In the genomic region with DNA sequence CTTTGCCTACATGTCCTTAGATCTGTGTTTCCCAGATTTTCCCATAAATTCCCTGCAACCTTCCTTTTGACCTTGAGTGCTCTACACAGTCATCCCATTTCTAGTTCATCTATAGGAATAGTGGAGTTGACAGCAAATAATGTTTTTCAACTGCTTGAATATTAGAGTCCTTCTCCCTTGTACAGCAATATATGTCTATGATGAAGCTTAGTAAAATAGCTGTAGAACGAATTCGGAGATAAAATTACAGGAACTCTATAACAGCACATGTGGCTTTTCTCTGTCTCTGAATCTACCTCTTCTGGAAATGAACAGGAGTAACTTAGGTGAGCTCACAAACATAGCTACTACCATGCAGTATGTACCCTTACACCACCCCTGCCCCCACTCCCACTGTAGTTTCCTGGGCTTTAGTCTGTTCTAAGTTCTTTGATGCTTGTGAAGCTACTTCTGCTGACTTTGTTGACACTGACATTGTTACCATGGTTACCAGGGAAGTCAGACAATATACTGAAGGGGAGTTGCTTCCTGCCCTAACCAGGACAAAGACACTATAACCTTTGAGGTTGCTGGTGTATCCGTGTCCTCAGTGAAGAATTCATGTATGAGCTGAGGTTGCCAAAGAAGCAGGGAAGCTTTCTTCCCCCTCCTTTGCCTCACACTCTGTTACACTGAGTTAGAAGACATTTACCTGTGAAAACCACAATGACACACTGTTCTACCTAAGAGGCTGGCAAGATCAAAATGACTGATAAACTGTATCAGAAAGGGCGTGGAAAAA, we compare ENCODE assay signal across 7 cellular contexts. TPM values are rescaled to one million over a fixed set of nuclear protein-coding genes. Genes with fewer than 3 reads are reported as not detected.
DNase-seq lines count a peak whose midpoint lies in the region; ATAC-seq lines count a peak whose summit lies in the region.

No MANE protein-coding gene starts in this region.

- no peaks in the 10 kb centered on the region for H4K20me1 ChIP-seq in Karpas-422 (ENCODE audit: insufficient read depth, low read depth, low read length)

- H3K9me3 Mint-ChIP-seq in activated CD4-positive, alpha-beta T cell treated with anti-CD3 and anti-CD28 coated beads, Interleukin-2, amount 10 ng/mL, durations not matched to agents 24 days and 14 days: peaks cover 14% of the 10 kb centered on the region

- H2AFZ ChIP-seq in Karpas-422 (ENCODE audit: low read length): no peak overlapping the region

- H3K9ac ChIP-seq in Karpas-422 (ENCODE audit: low read length): no peak overlapping the region

- peak overlapping the region; percentile 8 for H3K4me3 Mint-ChIP-seq in activated CD4-positive, alpha-beta T cell treated with anti-CD3 and anti-CD28 coated beads, Interleukin-2, amount 10 ng/mL, durations not matched to agents 24 days and 14 days

- H3K36me3 Mint-ChIP-seq in activated CD4-positive, alpha-beta T cell treated with anti-CD3 and anti-CD28 coated beads, Interleukin-2, amount 10 ng/mL, durations not matched to agents 24 days and 14 days (ENCODE audit: low read depth): peaks cover 2% of the 10 kb centered on the region

- intact Hi-C loops in activated CD4-positive, alpha-beta T cell treated with anti-CD3 and anti-CD28 coated beads, Interleukin-2, amount 10 ng/mL, durations not matched to agents 24 days and 14 days (cut with micrococcal nuclease): loop anchor here (1.0 to 2.0 kb wide), 2 partner anchors 36 to 40 kb away; partner anchors contain the start of gene SHLD1

- H3K27ac ChIP-seq in Karpas-422 (ENCODE audit: low read length): no peak overlapping the region

- no peaks in the 10 kb centered on the region for H3K36me3 ChIP-seq in Karpas-422 (ENCODE audit: insufficient read depth, low read length)
- H3K36me3 ChIP-seq in MG63: no peaks in the 10 kb centered on the region

- no peak overlapping the region for H3K4me2 ChIP-seq in Karpas-422 (ENCODE audit: low read depth, low read length, poor library complexity, severe bottlenecking)

- H3K4me3 ChIP-seq in Karpas-422 (ENCODE audit: low read length) (no peak overlapping the region), MG63 (no peak overlapping the region)

- H3K27ac Mint-ChIP-seq in activated CD4-positive, alpha-beta T cell treated with anti-CD3 and anti-CD28 coated beads, Interleukin-2, amount 10 ng/mL, durations not matched to agents 24 days and 14 days: peak overlapping the region; percentile 80

- ATAC-seq in esophagus mucosa: peak; percentile 66
- no peak for ATAC-seq in HG02973 (IDR thresholded peaks at IDR 0.05; ENCODE audit: unreplicated experiment)

- H3K4me1 ChIP-seq in Karpas-422 (ENCODE audit: low read length): no peaks in the 10 kb centered on the region

- H3K27me3 Mint-ChIP-seq in activated CD4-positive, alpha-beta T cell treated with anti-CD3 and anti-CD28 coated beads, Interleukin-2, amount 10 ng/mL, durations not matched to agents 24 days and 14 days: peaks cover 2% of the 10 kb centered on the region

- peaks cover 18% of the 10 kb centered on the region for H3K4me1 Mint-ChIP-seq in activated CD4-positive, alpha-beta T cell treated with anti-CD3 and anti-CD28 coated beads, Interleukin-2, amount 10 ng/mL, durations not matched to agents 24 days and 14 days

- H3K27me3 ChIP-seq in Karpas-422 (ENCODE audit: low read length) (no peaks in the 10 kb centered on the region), MG63 (no peaks in the 10 kb centered on the region)

- H3K79me2 ChIP-seq in Karpas-422 (ENCODE audit: low read length): no peaks in the 10 kb centered on the region

- H3K9me3 ChIP-seq in Karpas-422 (ENCODE audit: low read length) (no peaks in the 10 kb centered on the region), MG63 (no peaks in the 10 kb centered on the region)

- H3K9me2 ChIP-seq in Karpas-422 (replicated peaks; ENCODE audit: insufficient read depth, low read length): no peaks in the 10 kb centered on the region

- peak; percentile 17 for DNase-seq in LHCN-M2 (ENCODE audit: low read depth)
- peak; percentile 90 for DNase-seq in activated CD4-positive, alpha-beta T cell treated with anti-CD3 and anti-CD28 coated beads, Interleukin-2, amount 10 ng/mL, durations not matched to agents 24 days and 14 days
- DNase-seq in stimulated activated CD4-positive, alpha-beta T cell treated with anti-CD3 and anti-CD28 coated beads, Interleukin-2, amount 100 ng/mL, for 4 hours (ENCODE audit: low read depth): peak; percentile 48
- DNase-seq in Karpas-422: no peak
- no peak for DNase-seq in MG63

RNA-seq across cellular contexts. Expression of gene SHLD1, which starts 35.8 kb away (rescaled TPM):
- total RNA-seq in LHCN-M2 (2014; rRNA removed): 2.5 and 2.6 TPM in 2 replicates
- 4.9 TPM for polyA plus RNA-seq in LHCN-M2 (2012)
- total RNA-seq in activated CD4-positive, alpha-beta T cell treated with anti-CD3 and anti-CD28 coated beads, Interleukin-2, amount 10 ng/mL, durations not matched to agents 24 days and 14 days: 8.6 and 10.7 TPM in 2 replicates
- 6.4 TPM for total RNA-seq in esophagus mucosa
- total RNA-seq in Karpas-422 (2014; rRNA removed; shearing (Covaris generic); ENCODE audit: low replicate concordance): 8.0 and 13.1 TPM in 2 replicates
- total RNA-seq in MG63 (2014; rRNA removed; shearing (Covaris generic); ENCODE audit: low replicate concordance): 1.2 and 6.4 TPM in 2 replicates

Comparison
In these comparisons a context has a peak if more than half of its experiments do, and no peak if none do; other contexts are left out.
1. DNase-seq: peak in LHCN-M2 (single experiment), activated CD4-positive, alpha-beta T cell treated with anti-CD3 and anti-CD28 coated beads, Interleukin-2, amount 10 ng/mL, durations not matched to agents 24 days and 14 days (single experiment) and stimulated activated CD4-positive, alpha-beta T cell treated with anti-CD3 and anti-CD28 coated beads, Interleukin-2, amount 100 ng/mL, for 4 hours (single experiment); none in Karpas-422 (single experiment) and MG63 (single experiment).